ENCODE assay signal across 10 cellular contexts in the genomic region with DNA sequence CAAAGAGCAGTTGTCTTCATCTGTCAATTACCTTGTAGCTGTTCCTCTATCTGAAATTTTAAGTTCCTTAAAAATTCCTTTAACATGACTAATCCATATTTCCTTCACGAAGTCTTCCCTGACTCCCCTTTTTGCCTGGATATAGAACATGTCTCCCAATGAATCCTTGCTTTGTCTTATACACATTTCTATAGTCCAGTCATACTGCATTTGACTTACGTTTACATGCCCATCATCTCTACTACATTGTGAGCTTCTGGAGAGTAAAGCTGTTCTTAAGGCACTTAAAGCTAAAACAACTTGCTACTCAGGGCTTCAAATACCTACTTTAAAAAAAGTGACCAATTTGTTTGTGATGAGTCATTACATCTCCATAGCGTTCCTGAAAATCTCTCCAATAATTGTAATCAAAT. TPM values are rescaled to one million over a fixed set of nuclear protein-coding genes. Genes with fewer than 3 reads are reported as not detected.
DNase-seq lines count a peak whose midpoint lies in the region; ATAC-seq and TF ChIP-seq lines count a peak whose summit lies in the region.
"Had no signal": no experiment of that assay in that cellular context is flagged by ENCODE, and none has a peak within 500 bp of the region (broad histone marks: within the 10 kb centered on the region; RNA-seq: fewer than 3 reads in every experiment).

No MANE protein-coding gene starts in this region.

- H3K27ac Mint-ChIP-seq in chondrocyte (ENCODE audit: unreplicated experiment): peak overlapping the region; percentile 70
- H3K27ac Mint-ChIP-seq: activated CD4-positive, alpha-beta memory T cell treated with anti-CD3 and anti-CD28 coated beads, Interleukin-2, amount 10 ng/mL, durations not matched to agents 7 days and 5 days; nephron progenitor cell had no signal

- H3K27ac ChIP-seq in neutrophil: peak overlapping the region; percentile 36
- no peak overlapping the region for H3K27ac ChIP-seq in right cardiac atrium (ENCODE audit: low read length)

- H3K4me3 ChIP-seq in neutrophil (ENCODE audit: low read depth in 1 of 2, low read length in 1 of 2): no peak overlapping the region
- H3K4me3 ChIP-seq in right cardiac atrium (ENCODE audit: low read length): no peak overlapping the region

- H3K27me3 ChIP-seq in neutrophil (no peaks in the 10 kb centered on the region), right cardiac atrium (ENCODE audit: control insufficient read depth, insufficient read depth) (no peaks in the 10 kb centered on the region)

- H3K4me3 Mint-ChIP-seq in chondrocyte (ENCODE audit: unreplicated experiment): no peak overlapping the region
- H3K4me3 Mint-ChIP-seq: activated CD4-positive, alpha-beta memory T cell treated with anti-CD3 and anti-CD28 coated beads, Interleukin-2, amount 10 ng/mL, durations not matched to agents 7 days and 5 days had no signal

- peaks cover 13% of the 10 kb centered on the region in 2 experiments for H3K4me1 ChIP-seq in neutrophil (ENCODE audit: control insufficient read depth in 1 of 2, insufficient read depth in 1 of 2, low read depth in 1 of 2, low read length in 1 of 2)
- peaks cover 2% of the 10 kb centered on the region for H3K4me1 ChIP-seq in right cardiac atrium (ENCODE audit: control insufficient read depth, insufficient read depth, low read length)

- H3K36me3 ChIP-seq in neutrophil: no peaks in the 10 kb centered on the region

- peaks cover 56% of the 10 kb centered on the region for H3K4me1 Mint-ChIP-seq in chondrocyte (ENCODE audit: low read depth)

- 30% methylated on average over 3 of the region's 3 CpGs for WGBS in right cardiac atrium

- H3K9me3 ChIP-seq in neutrophil (no peaks in the 10 kb centered on the region), right cardiac atrium (ENCODE audit: control insufficient read depth, low read length) (no peaks in the 10 kb centered on the region)

- H3K9me3 Mint-ChIP-seq in chondrocyte (ENCODE audit: low read depth): no peaks in the 10 kb centered on the region
- H3K9me3 Mint-ChIP-seq: activated CD4-positive, alpha-beta memory T cell treated with anti-CD3 and anti-CD28 coated beads, Interleukin-2, amount 10 ng/mL, durations not matched to agents 7 days and 5 days; nephron progenitor cell had no signal

- no peaks in the 10 kb centered on the region for H3K27me3 Mint-ChIP-seq in chondrocyte (ENCODE audit: low read depth)
- H3K27me3 Mint-ChIP-seq: activated CD4-positive, alpha-beta memory T cell treated with anti-CD3 and anti-CD28 coated beads, Interleukin-2, amount 10 ng/mL, durations not matched to agents 7 days and 5 days had no signal

- intact Hi-C loops in right cardiac atrium (cut with DNase I): loop anchor here in 1 of 4 donors (10.0 kb wide), 1 partner anchor 113 kb away; no protein-coding TSS in a partner anchor

- DNase-seq in GM03348 (ENCODE audit: low spot score): peak; percentile 18
- peak; percentile 62 for DNase-seq in NCI-H82 treated with DMSO at 0.1 percent for 48 hours (lab: John Stamatoyannopoulos, UW; ENCODE audit: unreplicated experiment)
- DNase-seq in chondrocyte (ENCODE audit: low spot score): no peak
- no peak for DNase-seq in RPMI8226
- DNase-seq in left lobe of liver (ENCODE audit: low spot score): no peak
- DNase-seq in right cardiac atrium: no peak
- DNase-seq in stimulated activated CD4-positive, alpha-beta T cell treated with anti-CD3 and anti-CD28 coated beads, Interleukin-1b, Interleukin-23, amount 100 ng/mL, for 48 hours: no peak
- DNase-seq: activated CD4-positive, alpha-beta memory T cell treated with anti-CD3 and anti-CD28 coated beads, Interleukin-2, amount 10 ng/mL, durations not matched to agents 7 days and 5 days; nephron progenitor cell had no signal

- H3K36me3 Mint-ChIP-seq in chondrocyte (ENCODE audit: low read depth): no peaks in the 10 kb centered on the region

- ATAC-seq in left lobe of liver (no peak), right cardiac atrium (no peak)

- TF ChIP-seq CTCF in chondrocyte (IDR thresholded peaks at IDR 0.05) (no peak), neutrophil (IDR thresholded peaks at IDR 0.05) (no peak)

RNA-seq across cellular contexts. Expression of a gene that starts 4.9 kb away (rescaled TPM):
- total RNA-seq in chondrocyte (38.0 to 60.1 TPM (median 38.0 TPM) in 3 replicates), left lobe of liver (11.7 TPM), right cardiac atrium (10 to 100 TPM; 19.8 to 30.1 (median 27.8) TPM)
- polyA plus RNA-seq in right cardiac atrium: 8.2 TPM

Comparison
In these comparisons a context has a peak if more than half of its experiments do, and no peak if none do; other contexts are left out.
1. DNase-seq: peak in GM03348 (single experiment) and NCI-H82 treated with DMSO at 0.1 percent for 48 hours (single experiment); none in chondrocyte (single experiment), RPMI8226 (single experiment), left lobe of liver (single experiment), right cardiac atrium (0 of 3) and stimulated activated CD4-positive, alpha-beta T cell treated with anti-CD3 and anti-CD28 coated beads, Interleukin-1b, Interleukin-23, amount 100 ng/mL, for 48 hours (single experiment).